32 cellular contexts compared by ENCODE assay signal in genomic region chr19:33159149-33159548, GRCh38. TPM values are rescaled to one million over a fixed set of nuclear protein-coding genes. Genes with fewer than 3 reads are reported as not detected.
"Had no signal": no experiment of that assay in that cellular context is flagged by ENCODE, and none has a peak within 500 bp of the region (broad histone marks: within the 10 kb centered on the region; RNA-seq: fewer than 3 reads in every experiment).

No MANE protein-coding gene starts in this region.

- H3K27me3 ChIP-seq: adrenal gland, body of pancreas, breast epithelium, SJSA1 had no signal

- H3K27ac Mint-ChIP-seq: activated naive CD4-positive, alpha-beta T cell treated with anti-CD3 and anti-CD28 coated beads, Interleukin-2, amount 50 U/mL, for 72 hours; activated T-cell treated with anti-CD3 and anti-CD28 coated beads, Interleukin-2, amount 50 U/mL, for 72 hours; T-helper 1 cell treated with Interleukin-12 subunit alpha and Interleukin-12 subunit beta and Interleukin-4 antibody, amounts not matched to agents 30 μg/mL and 1 μg/mL, for 36 hours had no signal

- H3K4me3 ChIP-seq: adrenal gland, body of pancreas, breast epithelium, SJSA1 had no signal

- H3K9ac ChIP-seq: SK-N-SH had no signal

- H3K27ac ChIP-seq: adrenal gland, body of pancreas, breast epithelium, SJSA1, WERI-Rb-1 had no signal

- H3K9me3 ChIP-seq: adrenal gland, body of pancreas, breast epithelium, SJSA1, SK-N-SH had no signal

- H3K9me3 Mint-ChIP-seq: activated CD4-positive, alpha-beta memory T cell treated with anti-CD3 and anti-CD28 coated beads, Interleukin-2, amount 10 ng/mL, durations not matched to agents 7 days and 5 days; activated T-helper 17 cell treated with anti-CD3 and anti-CD28 coated beads, Interleukin-2, amount 50 U/mL, for 72 hours; T-helper 1 cell treated with Interleukin-12 subunit alpha and Interleukin-12 subunit beta and Interleukin-4 antibody, amounts not matched to agents 30 μg/mL and 1 μg/mL, for 36 hours had no signal

- H3K4me3 Mint-ChIP-seq: activated CD4-positive, alpha-beta memory T cell treated with anti-CD3 and anti-CD28 coated beads, Interleukin-2, amount 10 ng/mL, durations not matched to agents 7 days and 5 days; activated T-cell treated with anti-CD3 and anti-CD28 coated beads, Interleukin-2, amount 50 U/mL, for 72 hours; T-helper 1 cell treated with Interleukin-12 subunit alpha and Interleukin-12 subunit beta and Interleukin-4 antibody, amounts not matched to agents 30 μg/mL and 1 μg/mL, for 36 hours had no signal

- H3K36me3 ChIP-seq: adrenal gland, breast epithelium, SJSA1, WERI-Rb-1 had no signal

- DNase-seq: activated CD4-positive, alpha-beta memory T cell treated with anti-CD3 and anti-CD28 coated beads, Interleukin-2, amount 10 ng/mL, durations not matched to agents 7 days and 5 days; activated CD4-positive, alpha-beta T cell treated with anti-CD3 and anti-CD28 coated beads for 1 hour; activated CD4-positive, alpha-beta T cell treated with anti-CD3 and anti-CD28 coated beads for 48 hours; activated CD4-positive, CD25-positive, alpha-beta regulatory T cell; activated CD8-positive, alpha-beta memory T cell treated with anti-CD3 and anti-CD28 coated beads for 24 hours; activated effector memory CD4-positive, alpha-beta T cell treated with anti-CD3 and anti-CD28 coated beads, Interleukin-2, amount 50 U/mL, for 16 hours; activated naive CD4-positive, alpha-beta T cell; activated T-cell treated with anti-CD3 and anti-CD28 coated beads, Interleukin-2, amount 50 U/mL, for 1 hour; activated T-cell treated with anti-CD3 and anti-CD28 coated beads, Interleukin-2, amount 50 U/mL, for 72 hours; adrenal gland; body of pancreas; MM.1S; NCI-H1105; NCI-H1417 treated with DMSO at 0.1 percent for 48 hours; NCI-H1930; NCI-H2081 treated with DMSO at 0.1 percent for 48 hours; NCI-H226; NCI-H446 treated with DMSO at 0.1 percent for 48 hours; NCI-H524 treated with DMSO at 0.1 percent for 48 hours; RPMI8226; SHP77 treated with DMSO at 0.1 percent for 48 hours; SK-N-SH; T1000; WERI-Rb-1 had no signal

- H3K4me1 ChIP-seq: adrenal gland, breast epithelium had no signal

- H3K27me3 Mint-ChIP-seq: activated CD4-positive, alpha-beta memory T cell treated with anti-CD3 and anti-CD28 coated beads, Interleukin-2, amount 10 ng/mL, durations not matched to agents 7 days and 5 days; activated T-helper 17 cell treated with anti-CD3 and anti-CD28 coated beads, Interleukin-2, amount 50 U/mL, for 72 hours had no signal

RNA-seq across cellular contexts. Expression of gene WDR88, which starts 27.2 kb away (rescaled TPM):
- total RNA-seq: activated CD4-positive, alpha-beta memory T cell treated with anti-CD3 and anti-CD28 coated beads, Interleukin-2, amount 10 ng/mL, durations not matched to agents 7 days and 5 days; activated naive CD4-positive, alpha-beta T cell treated with anti-CD3 and anti-CD28 coated beads, Interleukin-2, amount 50 U/mL, for 72 hours; activated T-cell treated with anti-CD3 and anti-CD28 coated beads, Interleukin-2, amount 50 U/mL, for 72 hours; adrenal gland; astrocyte; body of pancreas; breast epithelium; cardiac septum; LHCN-M2; SJSA1 had no signal
- polyA plus RNA-seq: SK-N-SH had no signal

RNA-seq across cellular contexts. Expression of gene LRP3, which starts 35.0 kb away (rescaled TPM):
- total RNA-seq: activated CD4-positive, alpha-beta memory T cell treated with anti-CD3 and anti-CD28 coated beads, Interleukin-2, amount 10 ng/mL, durations not matched to agents 7 days and 5 days; activated T-helper 17 cell treated with anti-CD3 and anti-CD28 coated beads, Interleukin-2, amount 50 U/mL, for 72 hours had no signal
